10 cellular contexts compared by ENCODE assay signal in the genomic region with DNA sequence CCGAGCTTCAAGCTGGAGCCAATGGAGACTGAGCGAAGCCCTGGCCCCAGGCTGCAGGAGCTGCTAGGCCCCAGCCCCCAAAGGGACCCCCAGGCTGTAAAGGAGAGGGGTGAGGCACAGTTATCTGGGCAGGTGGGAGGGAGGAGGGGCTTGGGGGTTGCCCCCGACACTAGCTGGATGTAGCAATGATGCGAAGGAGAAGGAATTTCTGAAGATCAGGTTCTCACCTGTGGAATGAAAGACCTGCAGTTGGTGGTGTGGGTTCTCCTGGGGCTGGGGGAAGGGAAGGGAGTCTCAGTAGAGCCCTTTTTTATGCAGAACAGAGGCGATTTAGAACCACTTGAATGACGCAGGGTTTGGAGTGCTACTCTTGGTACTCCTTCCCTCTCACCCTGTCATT. TPM values are rescaled to one million over a fixed set of nuclear protein-coding genes. Genes with fewer than 3 reads are reported as not detected.
DNase-seq lines count a peak whose midpoint lies in the region; ATAC-seq, FAIRE-seq and TF ChIP-seq lines count a peak whose summit lies in the region.
"Had no signal": no experiment of that assay in that cellular context is flagged by ENCODE, and none has a peak within 500 bp of the region (broad histone marks: within the 10 kb centered on the region; RNA-seq: fewer than 3 reads in every experiment).

No MANE protein-coding gene starts in this region.

- FAIRE-seq in HepG2 (lab: Jason Lieb, UNC), result no peak

- BruUV-seq in HepG2 (replicated peaks; lab: Mats Ljungman, UMichigan), result no TSS peak

- peak overlapping the region; percentile 99 for H3K27ac ChIP-seq in HepG2 (ENCODE audit: extremely low read length, insufficient read depth, low read length)
- no peak overlapping the region for H3K27ac ChIP-seq in right lobe of liver
- H3K27ac ChIP-seq in lower lobe of right lung, result no peak overlapping the region
- H3K27ac ChIP-seq in esophagus squamous epithelium, result no peak overlapping the region

- peaks cover 60% of the 10 kb centered on the region for H3K79me2 ChIP-seq in HepG2 (ENCODE audit: insufficient read depth, low read length)

- H4K20me1 ChIP-seq in HepG2 (ENCODE audit: insufficient read depth, low read length), result peaks cover 25% of the 10 kb centered on the region

- peaks cover 14 to 36% of the 10 kb centered on the region in 2 experiments for H3K36me3 ChIP-seq in HepG2 (replicated peaks in 1 of 2; ENCODE audit: control insufficient read depth in 1 of 2, insufficient read depth in 2 of 2, low read length in 2 of 2)
- H3K36me3 ChIP-seq in right lobe of liver, result peaks cover 0 to 37% (median 20%) of the 10 kb centered on the region in 4 donors
- H3K36me3 ChIP-seq in lower lobe of right lung, result peaks cover 42% of the 10 kb centered on the region
- H3K36me3 ChIP-seq in esophagus squamous epithelium, result peaks cover 29 to 56% (median 33%) of the 10 kb centered on the region in 3 donors

- 61% methylated on average over 6 of the region's 6 CpGs for WGBS in HepG2 (ENCODE audit: low lambda C conversion rate)
- 94% methylated on average over 2 of the region's 6 CpGs for WGBS in right lobe of liver (ENCODE audit: insufficient coverage, low coverage, low lambda C conversion rate, missing lambda C conversion rate)
- 87 to 93% methylated on average over 4 to 5 of the region's 6 CpGs for WGBS in esophagus squamous epithelium, 2 donors

- in situ Hi-C loops in HepG2 (cut with HindIII; ENCODE audit: extremely low pct_ligation_motif_present, low pct_unique_long_range_greater_than_20kb), result no loop called here
- in situ Hi-C loops in astrocyte of the cerebellum (cut with HindIII; ENCODE audit: low sequenced_read_pairs), result no loop called here

- TF ChIP-seq CTCF in HepG2 (CRISPR knock-in tag; IDR thresholded peaks at IDR 0.05) (no peak), right lobe of liver (IDR thresholded peaks at IDR 0.05) (no peak), astrocyte of the cerebellum (IDR thresholded peaks at IDR 0.05; ENCODE audit: low read depth, low read length, missing control alignments) (no peak), lower lobe of right lung (IDR thresholded peaks at IDR 0.05) (no peak), esophagus squamous epithelium (IDR thresholded peaks at IDR 0.05) (no peak)

- H3K9me3 ChIP-seq in HepG2 (ENCODE audit: low read length) (no peaks in the 10 kb centered on the region), right lobe of liver (peaks cover 3 to 15% (median 13%) of the 10 kb centered on the region in 4 donors), lower lobe of right lung (peaks cover 39% of the 10 kb centered on the region), esophagus squamous epithelium (peaks cover 8 to 46% (median 41%) of the 10 kb centered on the region in 3 donors)

- H3K9ac ChIP-seq in HepG2 (ENCODE audit: insufficient read depth, low read depth, low read length), result peak overlapping the region; percentile 96

- POLR2A ChIA-PET in HepG2 (lab: Yijun Ruan, JAX), result interaction anchor here (0.8 to 3.0 kb wide), 2 partner anchors 12 to 21 kb away, joined by 3 to 44 read pairs; no protein-coding TSS in a partner anchor

- H3K4me3 ChIP-seq in HepG2 (replicated peaks in 1 of 3; ENCODE audit: insufficient read depth in 1 of 3, low read depth in 2 of 3, low read length in 3 of 3), result peak overlapping the region; percentile 79 to 100 (median 99)
- no peak overlapping the region for H3K4me3 ChIP-seq in right lobe of liver
- peak overlapping the region; percentile 95 for H3K4me3 ChIP-seq in astrocyte of the cerebellum (ENCODE audit: low read depth, low read length)
- H3K4me3 ChIP-seq in lower lobe of right lung, result peak overlapping the region; percentile 75
- peak overlapping the region in 2 of 4 donors; percentile 1 to 91 for H3K4me3 ChIP-seq in esophagus squamous epithelium

- TF ChIP-seq RAD21 in HepG2 (CRISPR knock-in tag; IDR thresholded peaks at IDR 0.05), result no peak

- H2AFZ ChIP-seq in HepG2 (ENCODE audit: low read length), result no peak overlapping the region

- H3K4me1 ChIP-seq in HepG2 (ENCODE audit: insufficient read depth, low read length) (peaks cover 38% of the 10 kb centered on the region), right lobe of liver (peaks cover 0 to 21% (median 3%) of the 10 kb centered on the region in 4 donors), lower lobe of right lung (peaks cover 28% of the 10 kb centered on the region), esophagus squamous epithelium (peaks cover 14 to 37% (median 16%) of the 10 kb centered on the region in 3 donors)

- H3K4me2 ChIP-seq in HepG2 (ENCODE audit: low read depth, low read length), result peak overlapping the region; percentile 87

- no peak for ATAC-seq in HepG2
- no peak for ATAC-seq in right lobe of liver
- no peak for ATAC-seq in lower lobe of right lung

- H3K27me3 ChIP-seq in HepG2 (ENCODE audit: control insufficient read depth in 1 of 2, insufficient read depth in 2 of 2, low read length in 2 of 2) (no peaks in the 10 kb centered on the region; a peak in 1 of 5 replicates), right lobe of liver (no peaks in the 10 kb centered on the region), lower lobe of right lung (ENCODE audit: low read depth) (no peaks in the 10 kb centered on the region), esophagus squamous epithelium (no peaks in the 10 kb centered on the region)

- CTCF ChIA-PET in HepG2 (lab: Yijun Ruan, JAX; ENCODE audit: low intra/inter-chr PET ratio, low total read pairs), result no interaction called here

- no peak for TF ChIP-seq EP300 in HepG2 (IDR thresholded peaks at IDR 0.05; ENCODE audit: low read depth in 2 of 2, low read length in 2 of 2)
- TF ChIP-seq EP300 in HepG2 (CRISPR knock-in tag; IDR thresholded peaks at IDR 0.05; ENCODE audit: borderline replicate concordance), result no peak

- DNase-seq in HepG2 (ENCODE audit: low spot score) (no peak), right lobe of liver (no peak), astrocyte of the cerebellum (ENCODE audit: low read depth) (no peak), lower lobe of right lung (no peak), KG1 (lab: John Stamatoyannopoulos, UW) (no peak), esophagus squamous epithelium (lab: John Stamatoyannopoulos, UW) (no peak), DMS153 treated with DMSO at 0.1 percent for 48 hours (lab: John Stamatoyannopoulos, UW; ENCODE audit: unreplicated experiment) (no peak), occipital lobe (lab: John Stamatoyannopoulos, UW) (no peak)
- DNase-seq: aorta had no signal

- TF ChIP-seq POLR2A in HepG2 (IDR thresholded peaks at IDR 0.05; ENCODE audit: insufficient read depth in 1 of 2, low read depth in 2 of 2, low read length in 2 of 2), result no peak
- TF ChIP-seq POLR2A in right lobe of liver (IDR thresholded peaks at IDR 0.05), result no peak
- no peak for TF ChIP-seq POLR2A in esophagus squamous epithelium (IDR thresholded peaks at IDR 0.05)

- intact Hi-C loops in HepG2 (cut with micrococcal nuclease; ENCODE audit: unreplicated experiment), result no loop called here
- intact Hi-C loops in right lobe of liver (cut with DNase I), result loop anchor here in 1 of 2 donors (10.0 kb wide), 1 partner anchor 210 kb away; the partner anchor contains the start of gene C16orf90
- intact Hi-C loops in lower lobe of right lung (cut with DNase I), result no loop called here
- intact Hi-C loops in esophagus squamous epithelium (cut with DNase I), result no loop called here

RNA-seq across cellular contexts. Expression of gene ZNF263, which starts 1.8 kb away (rescaled TPM):
- total RNA-seq in HepG2 (2016; rRNA removed; fragmentation: Illumina TruSeq; extraction: Trizol) (40.3 and 41.2 TPM in 2 replicates), right lobe of liver (10 to 100 TPM in 5 of 6 experiments, 1 to 10 TPM in 1; 7.1 to 13.9 (median 11.0) TPM), lower lobe of right lung (23.2 TPM), esophagus squamous epithelium (10 to 100 TPM; 15.7 to 40.1 (median 24.1) TPM), occipital lobe (55.4 TPM)
- 5.3 TPM in 2 replicates for total RNA-seq in HepG2 (2016; cell fraction: cytosol; rRNA removed; fragmentation: Illumina TruSeq; extraction: Trizol; ENCODE audit: low read depth)
- 37.2 and 40.1 TPM in 2 replicates for total RNA-seq in HepG2 (2016; cell fraction: insoluble cytoplasmic fraction; rRNA removed; fragmentation: Illumina TruSeq; extraction: Trizol)
- total RNA-seq in HepG2 (2016; cell fraction: membrane; rRNA removed; fragmentation: Illumina TruSeq; extraction: Trizol), result 18.8 and 22.5 TPM in 2 replicates
- total RNA-seq in HepG2 (2016; cell fraction: nucleus; rRNA removed; fragmentation: Illumina TruSeq; extraction: Trizol), result 32.1 and 42.1 TPM in 2 replicates
- 10.2 and 14.7 TPM in 2 replicates for polyA plus RNA-seq in HepG2 (2011; rRNA removed)
- 11.3 and 11.7 TPM in 2 replicates for polyA plus RNA-seq in HepG2 (2011; cell fraction: cytosol; rRNA removed)
- 31.7 and 37.4 TPM in 2 replicates for polyA plus RNA-seq in HepG2 (2011; cell fraction: nucleus; rRNA removed)
- 19.6 and 24.4 TPM in 2 replicates for polyA plus RNA-seq in HepG2 (2012)
- polyA plus RNA-seq in HepG2 (2016; cell fraction: cytosol; fragmentation: Illumina TruSeq; extraction: Trizol; ENCODE audit: low read depth), result 2.7 TPM in 2 replicates
- 30.0 and 30.7 TPM in 2 replicates for polyA plus RNA-seq in HepG2 (2016; cell fraction: insoluble cytoplasmic fraction; fragmentation: Illumina TruSeq; extraction: Trizol; ENCODE audit: low read depth)
- polyA plus RNA-seq in HepG2 (2016; cell fraction: membrane; fragmentation: Illumina TruSeq; extraction: Trizol; ENCODE audit: low read depth), result 9.5 and 9.9 TPM in 2 replicates
- polyA plus RNA-seq in HepG2 (2016; cell fraction: nucleus; fragmentation: Illumina TruSeq; extraction: Trizol; ENCODE audit: insufficient read depth, low read depth), result 40.2 and 42.2 TPM in 2 replicates
- polyA minus RNA-seq in HepG2 (2011; rRNA and poly(A)+ RNA removed; ENCODE audit: low replicate concordance), result 17.4 and 17.7 TPM in 2 replicates
- 10.1 and 13.1 TPM in 2 replicates for polyA minus RNA-seq in HepG2 (2011; cell fraction: cytosol; rRNA and poly(A)+ RNA removed)
- polyA minus RNA-seq in HepG2 (2011; cell fraction: nucleus; rRNA and poly(A)+ RNA removed), result 38.5 and 50.5 TPM in 2 replicates

RNA-seq across cellular contexts. Expression of gene TIGD7, which starts 20.1 kb away (rescaled TPM):
- not detected in 2 replicates for total RNA-seq in HepG2 (2016; rRNA removed; fragmentation: Illumina TruSeq; extraction: Trizol)
- total RNA-seq in HepG2 (2016; cell fraction: cytosol; rRNA removed; fragmentation: Illumina TruSeq; extraction: Trizol; ENCODE audit: low read depth), result not detected in 2 replicates
- total RNA-seq in HepG2 (2016; cell fraction: insoluble cytoplasmic fraction; rRNA removed; fragmentation: Illumina TruSeq; extraction: Trizol), result not detected in 2 replicates
- not detected in 2 replicates for total RNA-seq in HepG2 (2016; cell fraction: membrane; rRNA removed; fragmentation: Illumina TruSeq; extraction: Trizol)
- total RNA-seq in HepG2 (2016; cell fraction: nucleus; rRNA removed; fragmentation: Illumina TruSeq; extraction: Trizol), result not detected in 2 replicates
- not detected in 2 replicates for polyA plus RNA-seq in HepG2 (2011; rRNA removed)
- not detected in 2 replicates for polyA plus RNA-seq in HepG2 (2011; cell fraction: cytosol; rRNA removed)
- not detected in 2 replicates for polyA plus RNA-seq in HepG2 (2011; cell fraction: nucleus; rRNA removed)
- polyA plus RNA-seq in HepG2 (2012), result 0.63 and 0.88 TPM in 2 replicates
- not detected in 2 replicates for polyA plus RNA-seq in HepG2 (2016; cell fraction: cytosol; fragmentation: Illumina TruSeq; extraction: Trizol; ENCODE audit: low read depth)
- not detected in 2 replicates for polyA plus RNA-seq in HepG2 (2016; cell fraction: insoluble cytoplasmic fraction; fragmentation: Illumina TruSeq; extraction: Trizol; ENCODE audit: low read depth)
- not detected in 2 replicates for polyA plus RNA-seq in HepG2 (2016; cell fraction: membrane; fragmentation: Illumina TruSeq; extraction: Trizol; ENCODE audit: low read depth)
- not detected in 2 replicates for polyA plus RNA-seq in HepG2 (2016; cell fraction: nucleus; fragmentation: Illumina TruSeq; extraction: Trizol; ENCODE audit: insufficient read depth, low read depth)
- 0.08 and 2.2 TPM in 2 replicates for polyA minus RNA-seq in HepG2 (2011; rRNA and poly(A)+ RNA removed; ENCODE audit: low replicate concordance)
- polyA minus RNA-seq in HepG2 (2011; cell fraction: cytosol; rRNA and poly(A)+ RNA removed), result not detected in 2 replicates
- not detected in 2 replicates for polyA minus RNA-seq in HepG2 (2011; cell fraction: nucleus; rRNA and poly(A)+ RNA removed)
- total RNA-seq in right lobe of liver, result 1 to 10 TPM in 4 of 6 experiments, under 1 TPM in 2; 0.56 to 1.9 (median 1.7) TPM
- 5.3 TPM for total RNA-seq in lower lobe of right lung
- 1 to 10 TPM in 2 of 4 donors, under 1 TPM in 2; 0.38 to 4.0 (median 0.96) TPM for total RNA-seq in esophagus squamous epithelium
- total RNA-seq in occipital lobe, result 26.4 TPM

RNA-seq across cellular contexts. Expression of gene ZNF75A, which starts 20.2 kb away (rescaled TPM):
- 1.3 and 2.1 TPM in 2 replicates for total RNA-seq in HepG2 (2016; rRNA removed; fragmentation: Illumina TruSeq; extraction: Trizol)
- 1.1 TPM in 2 replicates for total RNA-seq in HepG2 (2016; cell fraction: cytosol; rRNA removed; fragmentation: Illumina TruSeq; extraction: Trizol; ENCODE audit: low read depth)
- 1.2 and 2.0 TPM in 2 replicates for total RNA-seq in HepG2 (2016; cell fraction: insoluble cytoplasmic fraction; rRNA removed; fragmentation: Illumina TruSeq; extraction: Trizol)
- 0.31 and 0.77 TPM in 2 replicates for total RNA-seq in HepG2 (2016; cell fraction: membrane; rRNA removed; fragmentation: Illumina TruSeq; extraction: Trizol)
- 4.0 and 4.9 TPM in 2 replicates for total RNA-seq in HepG2 (2016; cell fraction: nucleus; rRNA removed; fragmentation: Illumina TruSeq; extraction: Trizol)
- 1.4 and 2.0 TPM in 2 replicates for polyA plus RNA-seq in HepG2 (2011; rRNA removed)
- polyA plus RNA-seq in HepG2 (2011; cell fraction: cytosol; rRNA removed), result 0.43 and 0.59 TPM in 2 replicates
- 3.0 and 4.0 TPM in 2 replicates for polyA plus RNA-seq in HepG2 (2011; cell fraction: nucleus; rRNA removed)
- 2.2 and 2.8 TPM in 2 replicates for polyA plus RNA-seq in HepG2 (2012)
- 0.19 and 0.28 TPM in 2 replicates for polyA plus RNA-seq in HepG2 (2016; cell fraction: cytosol; fragmentation: Illumina TruSeq; extraction: Trizol; ENCODE audit: low read depth)
- 0.53 and 0.94 TPM in 2 replicates for polyA plus RNA-seq in HepG2 (2016; cell fraction: insoluble cytoplasmic fraction; fragmentation: Illumina TruSeq; extraction: Trizol; ENCODE audit: low read depth)
- 0.18 and 0.56 TPM in 2 replicates for polyA plus RNA-seq in HepG2 (2016; cell fraction: membrane; fragmentation: Illumina TruSeq; extraction: Trizol; ENCODE audit: low read depth)
- polyA plus RNA-seq in HepG2 (2016; cell fraction: nucleus; fragmentation: Illumina TruSeq; extraction: Trizol; ENCODE audit: insufficient read depth, low read depth), result 7.5 and 9.8 TPM in 2 replicates
- polyA minus RNA-seq in HepG2 (2011; rRNA and poly(A)+ RNA removed; ENCODE audit: low replicate concordance), result 1.4 and 8.3 TPM in 2 replicates
- 0.40 and 0.70 TPM in 2 replicates for polyA minus RNA-seq in HepG2 (2011; cell fraction: cytosol; rRNA and poly(A)+ RNA removed)
- polyA minus RNA-seq in HepG2 (2011; cell fraction: nucleus; rRNA and poly(A)+ RNA removed), result 8.1 and 9.4 TPM in 2 replicates
- total RNA-seq in right lobe of liver, result 10 to 100 TPM in 4 of 6 experiments, 1 to 10 TPM in 2; 7.5 to 11.5 (median 10.5) TPM
- total RNA-seq in lower lobe of right lung, result 32.4 TPM
- total RNA-seq in esophagus squamous epithelium, result 10 to 100 TPM; 10.6 to 24.6 (median 18.1) TPM
- total RNA-seq in occipital lobe, result 35.4 TPM

RNA-seq across cellular contexts. Expression of gene MEFV, which starts 28.7 kb away (rescaled TPM):
- total RNA-seq in HepG2 (2016; rRNA removed; fragmentation: Illumina TruSeq; extraction: Trizol), result 0.11 TPM in 1 of 2 replicates, not detected in the other
- total RNA-seq in HepG2 (2016; cell fraction: cytosol; rRNA removed; fragmentation: Illumina TruSeq; extraction: Trizol; ENCODE audit: low read depth), result not detected in 2 replicates
- total RNA-seq in HepG2 (2016; cell fraction: insoluble cytoplasmic fraction; rRNA removed; fragmentation: Illumina TruSeq; extraction: Trizol), result not detected in 2 replicates
- total RNA-seq in HepG2 (2016; cell fraction: membrane; rRNA removed; fragmentation: Illumina TruSeq; extraction: Trizol), result not detected in 2 replicates
- not detected in 2 replicates for total RNA-seq in HepG2 (2016; cell fraction: nucleus; rRNA removed; fragmentation: Illumina TruSeq; extraction: Trizol)
- polyA plus RNA-seq in HepG2 (2011; rRNA removed), result 0.07 and 0.22 TPM in 2 replicates
- 0.01 TPM in 1 of 2 replicates, not detected in the other for polyA plus RNA-seq in HepG2 (2011; cell fraction: cytosol; rRNA removed)
- polyA plus RNA-seq in HepG2 (2011; cell fraction: nucleus; rRNA removed), result 0.07 and 0.16 TPM in 2 replicates
- 0.09 TPM in 1 of 2 replicates, not detected in the other for polyA plus RNA-seq in HepG2 (2012)
- not detected in 2 replicates for polyA plus RNA-seq in HepG2 (2016; cell fraction: cytosol; fragmentation: Illumina TruSeq; extraction: Trizol; ENCODE audit: low read depth)
- polyA plus RNA-seq in HepG2 (2016; cell fraction: insoluble cytoplasmic fraction; fragmentation: Illumina TruSeq; extraction: Trizol; ENCODE audit: low read depth), result 0.15 TPM in 1 of 2 replicates, not detected in the other
- polyA plus RNA-seq in HepG2 (2016; cell fraction: membrane; fragmentation: Illumina TruSeq; extraction: Trizol; ENCODE audit: low read depth), result not detected in 2 replicates
- not detected in 2 replicates for polyA plus RNA-seq in HepG2 (2016; cell fraction: nucleus; fragmentation: Illumina TruSeq; extraction: Trizol; ENCODE audit: insufficient read depth, low read depth)
- 0.07 and 0.12 TPM in 2 replicates for polyA minus RNA-seq in HepG2 (2011; rRNA and poly(A)+ RNA removed; ENCODE audit: low replicate concordance)
- polyA minus RNA-seq in HepG2 (2011; cell fraction: cytosol; rRNA and poly(A)+ RNA removed), result not detected in 2 replicates
- not detected in 2 replicates for polyA minus RNA-seq in HepG2 (2011; cell fraction: nucleus; rRNA and poly(A)+ RNA removed)
- total RNA-seq in right lobe of liver, result 1 to 10 TPM in 3 of 6 experiments, under 1 TPM in 3; 0.66 to 1.7 (median 1.0) TPM
- total RNA-seq in lower lobe of right lung, result 13.5 TPM
- 1 to 10 TPM in 3 of 4 donors, under 1 TPM in 1; 0.38 to 2.8 (median 1.5) TPM for total RNA-seq in esophagus squamous epithelium
- 0.47 TPM for total RNA-seq in occipital lobe
- total RNA-seq: SK-MEL-5 had no signal

RNA-seq across cellular contexts. Expression of gene ZNF200, which starts 50.2 kb away (rescaled TPM):
- total RNA-seq in HepG2 (2016; rRNA removed; fragmentation: Illumina TruSeq; extraction: Trizol), result 16.5 and 18.0 TPM in 2 replicates
- 3.5 and 3.9 TPM in 2 replicates for total RNA-seq in HepG2 (2016; cell fraction: cytosol; rRNA removed; fragmentation: Illumina TruSeq; extraction: Trizol; ENCODE audit: low read depth)
- total RNA-seq in HepG2 (2016; cell fraction: insoluble cytoplasmic fraction; rRNA removed; fragmentation: Illumina TruSeq; extraction: Trizol), result 15.2 and 18.5 TPM in 2 replicates
- 9.1 and 10.4 TPM in 2 replicates for total RNA-seq in HepG2 (2016; cell fraction: membrane; rRNA removed; fragmentation: Illumina TruSeq; extraction: Trizol)
- 12.6 and 15.6 TPM in 2 replicates for total RNA-seq in HepG2 (2016; cell fraction: nucleus; rRNA removed; fragmentation: Illumina TruSeq; extraction: Trizol)
- 3.5 and 4.0 TPM in 2 replicates for polyA plus RNA-seq in HepG2 (2011; rRNA removed)
- polyA plus RNA-seq in HepG2 (2011; cell fraction: cytosol; rRNA removed), result 1.9 and 2.7 TPM in 2 replicates
- polyA plus RNA-seq in HepG2 (2011; cell fraction: nucleus; rRNA removed), result 7.0 and 8.7 TPM in 2 replicates
- 4.4 and 6.0 TPM in 2 replicates for polyA plus RNA-seq in HepG2 (2012)
- polyA plus RNA-seq in HepG2 (2016; cell fraction: cytosol; fragmentation: Illumina TruSeq; extraction: Trizol; ENCODE audit: low read depth), result 0.78 TPM in 2 replicates
- 14.6 and 15.4 TPM in 2 replicates for polyA plus RNA-seq in HepG2 (2016; cell fraction: insoluble cytoplasmic fraction; fragmentation: Illumina TruSeq; extraction: Trizol; ENCODE audit: low read depth)
- 2.1 and 2.2 TPM in 2 replicates for polyA plus RNA-seq in HepG2 (2016; cell fraction: membrane; fragmentation: Illumina TruSeq; extraction: Trizol; ENCODE audit: low read depth)
- 18.5 and 20.4 TPM in 2 replicates for polyA plus RNA-seq in HepG2 (2016; cell fraction: nucleus; fragmentation: Illumina TruSeq; extraction: Trizol; ENCODE audit: insufficient read depth, low read depth)
- polyA minus RNA-seq in HepG2 (2011; rRNA and poly(A)+ RNA removed; ENCODE audit: low replicate concordance), result 5.2 and 14.9 TPM in 2 replicates
- polyA minus RNA-seq in HepG2 (2011; cell fraction: cytosol; rRNA and poly(A)+ RNA removed), result 4.4 and 4.9 TPM in 2 replicates
- polyA minus RNA-seq in HepG2 (2011; cell fraction: nucleus; rRNA and poly(A)+ RNA removed), result 11.8 and 14.4 TPM in 2 replicates
- 1 to 10 TPM; 1.9 to 4.8 (median 3.5) TPM for total RNA-seq in right lobe of liver
- total RNA-seq in lower lobe of right lung, result 12.0 TPM
- total RNA-seq in esophagus squamous epithelium, result 10 to 100 TPM in 1 of 4 donors, 1 to 10 TPM in 3; 4.3 to 10.1 (median 4.6) TPM
- total RNA-seq in occipital lobe, result 17.9 TPM

Comparison
In these comparisons a context has a peak if more than half of its experiments do, and no peak if none do; other contexts are left out.
1. H3K4me3 ChIP-seq: peak in HepG2 (3 of 3), astrocyte of the cerebellum (single experiment) and lower lobe of right lung (single experiment); none in right lobe of liver (0 of 3).